ENCODE assay signal across 8 cellular contexts in the genomic region with DNA sequence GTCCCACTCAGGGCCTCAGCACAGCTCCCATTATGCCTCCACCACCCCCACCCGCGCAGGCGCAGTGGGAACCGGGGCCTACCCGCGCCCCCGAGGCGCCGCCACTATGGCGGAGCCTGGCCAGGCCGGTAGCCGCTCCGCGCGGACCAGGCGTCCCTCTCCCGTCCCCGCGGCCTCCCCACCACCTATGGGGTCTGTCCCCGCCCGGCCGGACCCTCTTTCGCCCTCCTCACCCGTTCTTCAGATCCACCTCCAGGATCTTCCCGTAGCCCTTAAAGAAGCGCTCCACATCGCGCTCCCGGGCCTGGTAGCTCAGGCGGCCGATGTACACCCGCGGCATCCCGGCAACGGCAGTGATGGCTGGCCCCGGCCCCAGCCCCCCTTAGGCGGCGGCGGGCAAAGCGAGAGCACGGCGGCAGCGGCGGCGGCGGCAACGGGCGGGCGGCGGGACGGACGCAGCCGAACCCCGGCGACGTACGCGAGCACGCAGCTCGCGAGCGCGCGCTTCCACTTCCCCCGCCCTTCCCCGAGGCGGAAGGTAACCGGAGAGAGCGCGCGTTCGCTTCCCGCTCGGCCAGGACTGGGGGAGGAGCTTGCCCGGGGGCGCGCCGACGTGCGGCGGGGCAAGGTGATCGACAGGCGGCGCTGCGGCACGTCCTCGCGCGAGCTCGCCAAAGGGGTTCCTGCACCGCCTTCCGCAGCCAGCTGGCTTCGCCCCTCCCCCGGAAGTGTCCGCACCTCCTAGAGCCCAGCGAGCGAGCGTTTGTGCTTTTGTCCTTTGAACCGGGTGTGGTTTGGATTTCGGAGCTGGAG.
DNase-seq lines count a peak whose midpoint lies in the region; ATAC-seq lines count a peak whose summit lies in the region.

A gene (minus strand): TSS at position 488 of the 813 bp plus-strand sequence. CDS start 148 bp downstream, at position 340.

- peaks cover 45% of the 10 kb centered on the region for H3K4me1 Mint-ChIP-seq in central memory CD8-positive, alpha-beta T cell

- no peaks in the 10 kb centered on the region for H3K9me3 Mint-ChIP-seq in central memory CD8-positive, alpha-beta T cell

- ATAC-seq in GM19035 (IDR thresholded peaks at IDR 0.05; ENCODE audit: unreplicated experiment) = peak; percentile 84
- ATAC-seq in HG03354 (IDR thresholded peaks at IDR 0.05; ENCODE audit: poor library complexity, severe bottlenecking, unreplicated experiment) = peak; percentile 92
- ATAC-seq in central memory CD8-positive, alpha-beta T cell (replicated peaks; ENCODE audit: extremely low read depth, poor library complexity, severe bottlenecking) = peak; percentile 89

- DNase-seq in AML-193 (lab: John Stamatoyannopoulos, UW) (peak; percentile 94 to 98), NCI-H446 (lab: John Stamatoyannopoulos, UW) (peak; percentile 97 to 99), inferior parietal cortex (ENCODE audit: extremely low spot score) (peak; percentile 97)
- DNase-seq in activated CD4-positive, CD25-positive, alpha-beta regulatory T cell treated with anti-CD3 and anti-CD28 coated beads, Interleukin-2, amount 50 U/mL, for 16 hours (ENCODE audit: low read depth, low spot score) = peak; percentile 96
- DNase-seq in central memory CD8-positive, alpha-beta T cell (ENCODE audit: low spot score in 2 of 2) = peak; percentile 99
- DNase-seq in stimulated activated CD4-positive, alpha-beta T cell treated with anti-CD3 and anti-CD28 coated beads, Interleukin-12 subunit alpha, Interleukin-12 subunit beta, amount 100 ng/mL, for 24 hours (ENCODE audit: low read depth in 2 of 2) = peak; percentile 96 to 99

- peak within 1 kb of the TSS; percentile 85 for H3K4me3 Mint-ChIP-seq in central memory CD8-positive, alpha-beta T cell

- H3K27me3 Mint-ChIP-seq in central memory CD8-positive, alpha-beta T cell = no peaks in the 10 kb centered on the region

- H3K27ac Mint-ChIP-seq in central memory CD8-positive, alpha-beta T cell (ENCODE audit: low read depth) = peak within 1 kb of the TSS; percentile 94

- H3K36me3 Mint-ChIP-seq in central memory CD8-positive, alpha-beta T cell (ENCODE audit: insufficient read depth) = peaks cover 25% of the 10 kb centered on the region

Comparison
In these comparisons a context has a peak if more than half of its experiments do, and no peak if none do; other contexts are left out.
1. Peak in every context shown above with its lines: DNase-seq and ATAC-seq.